ENCODE assay signal across 8 cellular contexts in the genomic region with DNA sequence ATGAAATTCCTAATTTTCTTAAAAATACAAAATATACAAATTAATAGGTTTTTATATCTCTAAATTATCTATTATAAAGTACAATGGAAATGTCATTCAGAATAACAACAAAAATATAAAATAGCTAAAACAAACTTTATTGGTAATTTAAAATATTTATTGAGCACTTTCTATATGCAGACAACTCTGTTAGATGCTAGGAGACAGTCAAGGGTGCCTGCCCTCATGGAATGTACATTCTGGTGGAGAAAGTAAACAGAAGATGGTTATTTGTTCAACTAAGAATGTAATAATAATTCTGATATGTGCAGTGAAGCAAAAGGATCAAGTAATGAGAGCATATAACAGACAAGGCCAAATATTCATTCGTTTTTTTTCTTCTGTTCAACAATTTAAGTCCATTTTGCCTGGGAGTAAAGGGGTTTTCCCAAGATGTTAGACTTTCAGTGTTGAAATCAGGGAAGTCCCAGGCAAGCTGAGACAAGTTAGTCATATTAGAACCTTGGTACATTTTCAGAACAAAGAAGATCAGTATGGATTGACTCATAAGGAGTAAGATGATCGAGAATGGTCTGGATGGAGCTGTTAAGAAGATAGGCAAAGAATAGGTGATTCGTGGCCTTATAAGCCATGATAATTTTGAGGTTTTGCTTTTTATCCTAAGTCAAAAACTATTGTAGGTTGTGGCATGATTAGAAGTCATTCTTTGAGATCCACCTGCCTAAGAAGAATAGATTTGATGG.
DNase-seq lines count a peak whose midpoint lies in the region; ATAC-seq and TF ChIP-seq lines count a peak whose summit lies in the region.

No MANE protein-coding gene starts in this region.

- H3K36me3 ChIP-seq in MG63 (no peaks in the 10 kb centered on the region), HAP-1 (replicated peaks) (no peaks in the 10 kb centered on the region)

- no peak overlapping the region for H3K4me3 ChIP-seq in MG63
- no peak overlapping the region for H3K4me3 ChIP-seq in HAP-1

- ATAC-seq in GM19452 (IDR thresholded peaks at IDR 0.05; ENCODE audit: unreplicated experiment) (peak; percentile 94), HG03139 (IDR thresholded peaks at IDR 0.05; ENCODE audit: unreplicated experiment) (peak; percentile 89)

- no peaks in the 10 kb centered on the region for H3K36me3 Mint-ChIP-seq in HFFc6 (ENCODE audit: low read depth)

- H3K4me3 Mint-ChIP-seq in HFFc6: no peak overlapping the region

- in situ Hi-C loops in HAP-1 (cut with MboI; ENCODE audit: low sequenced_read_pairs): no loop called here

- no peak overlapping the region for H3K27ac Mint-ChIP-seq in HFFc6

- no peaks in the 10 kb centered on the region for H3K27me3 Mint-ChIP-seq in HFFc6 (ENCODE audit: insufficient read depth)

- DNase-seq in GM04504 (ENCODE audit: low read depth) (peak; percentile 3), dermis blood vessel endothelial cell (peak; percentile 6), MG63 (no peak), HAP-1 (ENCODE audit: low spot score in 2 of 2) (no peak), medulla oblongata (ENCODE audit: extremely low spot score) (no peak), HFFc6 (no peak)

- no peaks in the 10 kb centered on the region for H3K4me1 Mint-ChIP-seq in HFFc6 (ENCODE audit: low read depth)

- no peaks in the 10 kb centered on the region for H3K9me3 Mint-ChIP-seq in HFFc6

- no peaks in the 10 kb centered on the region for H3K4me1 ChIP-seq in HAP-1

- H3K27me3 ChIP-seq in MG63: no peaks in the 10 kb centered on the region
- no peaks in the 10 kb centered on the region for H3K27me3 ChIP-seq in HAP-1 (ENCODE audit: low read depth)

- no peak for TF ChIP-seq CTCF in HFFc6 (IDR thresholded peaks at IDR 0.05)

- H3K9me3 ChIP-seq in MG63: no peaks in the 10 kb centered on the region
- H3K9me3 ChIP-seq in HAP-1: no peaks in the 10 kb centered on the region

Comparison
In these comparisons a context has a peak if more than half of its experiments do, and no peak if none do; other contexts are left out.
1. DNase-seq: peak in GM04504 (single experiment) and dermis blood vessel endothelial cell (single experiment); none in MG63 (single experiment), HAP-1 (0 of 2), medulla oblongata (single experiment) and HFFc6 (single experiment).